ENCODE assay signal across 1 cellular context in genomic region chr9:125974705-125975104, GRCh38.
TF ChIP-seq lines count a peak whose summit lies in the region.

No MANE protein-coding gene starts in this region.

TF ChIP-seq in HepG2, 621 proteins besides CTCF, POLR2A, EP300 and RAD21 (continued from another document):
- TF ChIP-seq, protein P1, sequence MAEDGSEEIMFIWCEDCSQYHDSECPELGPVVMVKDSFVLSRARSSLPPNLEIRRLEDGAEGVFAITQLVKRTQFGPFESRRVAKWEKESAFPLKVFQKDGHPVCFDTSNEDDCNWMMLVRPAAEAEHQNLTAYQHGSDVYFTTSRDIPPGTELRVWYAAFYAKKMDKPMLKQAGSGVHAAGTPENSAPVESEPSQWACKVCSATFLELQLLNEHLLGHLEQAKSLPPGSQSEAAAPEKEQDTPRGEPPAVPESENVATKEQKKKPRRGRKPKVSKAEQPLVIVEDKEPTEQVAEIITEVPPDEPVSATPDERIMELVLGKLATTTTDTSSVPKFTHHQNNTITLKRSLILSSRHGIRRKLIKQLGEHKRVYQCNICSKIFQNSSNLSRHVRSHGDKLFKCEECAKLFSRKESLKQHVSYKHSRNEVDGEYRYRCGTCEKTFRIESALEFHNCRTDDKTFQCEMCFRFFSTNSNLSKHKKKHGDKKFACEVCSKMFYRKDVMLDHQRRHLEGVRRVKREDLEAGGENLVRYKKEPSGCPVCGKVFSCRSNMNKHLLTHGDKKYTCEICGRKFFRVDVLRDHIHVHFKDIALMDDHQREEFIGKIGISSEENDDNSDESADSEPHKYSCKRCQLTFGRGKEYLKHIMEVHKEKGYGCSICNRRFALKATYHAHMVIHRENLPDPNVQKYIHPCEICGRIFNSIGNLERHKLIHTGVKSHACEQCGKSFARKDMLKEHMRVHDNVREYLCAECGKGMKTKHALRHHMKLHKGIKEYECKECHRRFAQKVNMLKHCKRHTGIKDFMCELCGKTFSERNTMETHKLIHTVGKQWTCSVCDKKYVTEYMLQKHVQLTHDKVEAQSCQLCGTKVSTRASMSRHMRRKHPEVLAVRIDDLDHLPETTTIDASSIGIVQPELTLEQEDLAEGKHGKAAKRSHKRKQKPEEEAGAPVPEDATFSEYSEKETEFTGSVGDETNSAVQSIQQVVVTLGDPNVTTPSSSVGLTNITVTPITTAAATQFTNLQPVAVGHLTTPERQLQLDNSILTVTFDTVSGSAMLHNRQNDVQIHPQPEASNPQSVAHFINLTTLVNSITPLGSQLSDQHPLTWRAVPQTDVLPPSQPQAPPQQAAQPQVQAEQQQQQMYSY (CRISPR knock-in tag; IDR thresholded peaks at IDR 0.05) = no peak
- no peak for TF ChIP-seq TERF1 (CRISPR knock-in tag; IDR thresholded peaks at IDR 0.05)
- no peak for TF ChIP-seq PLRG1 (conservative IDR thresholded peaks at IDR 0.05)
- TF ChIP-seq YY1 (IDR thresholded peaks at IDR 0.05; ENCODE audit: insufficient read depth, insufficient replicate concordance, low read depth, low read length) = no peak
- TF ChIP-seq HNF1B (CRISPR knock-in tag; IDR thresholded peaks at IDR 0.05) = no peak
- no peak for TF ChIP-seq ESRRA (CRISPR knock-in tag; IDR thresholded peaks at IDR 0.05; ENCODE audit: low read depth)
- no peak for TF ChIP-seq MZF1 (CRISPR knock-in tag; IDR thresholded peaks at IDR 0.05; ENCODE audit: borderline replicate concordance)
- no peak for TF ChIP-seq ZNF383 (CRISPR knock-in tag; IDR thresholded peaks at IDR 0.05; ENCODE audit: borderline replicate concordance)
- no peak for TF ChIP-seq AGO2 (optimal IDR thresholded peaks at IDR 0.05; ENCODE audit: low read depth, low read length)
- no peak for TF ChIP-seq ZNF724P (CRISPR knock-in tag; IDR thresholded peaks at IDR 0.05; ENCODE audit: borderline replicate concordance)
- TF ChIP-seq ZNF773 (CRISPR knock-in tag; IDR thresholded peaks at IDR 0.05; ENCODE audit: borderline replicate concordance) = no peak
- TF ChIP-seq HNRNPUL1 (IDR thresholded peaks at IDR 0.05; ENCODE audit: low read depth, low read length) = no peak
